ENCODE assay signal across 1 cellular context in genomic region chr14:33777651-33778050, GRCh38.
TF ChIP-seq lines count a peak whose summit lies in the region.

No MANE protein-coding gene starts in this region.

TF ChIP-seq in SK-N-SH treated with all-trans-retinoic acid at 6 μM for 48 hours, 23 proteins besides CTCF, POLR2A, EP300 and RAD21 (continued from another document):
- TF ChIP-seq CREB5 (CRISPR knock-in tag; IDR thresholded peaks at IDR 0.05; ENCODE audit: low read depth) (no peak), ARNTL (CRISPR knock-in tag; IDR thresholded peaks at IDR 0.05; ENCODE audit: borderline replicate concordance, low read depth) (no peak), OSR1 (CRISPR knock-in tag; IDR thresholded peaks at IDR 0.05) (no peak)
